Comparison of ENCODE assay signal across 8 cellular contexts in the genomic region with DNA sequence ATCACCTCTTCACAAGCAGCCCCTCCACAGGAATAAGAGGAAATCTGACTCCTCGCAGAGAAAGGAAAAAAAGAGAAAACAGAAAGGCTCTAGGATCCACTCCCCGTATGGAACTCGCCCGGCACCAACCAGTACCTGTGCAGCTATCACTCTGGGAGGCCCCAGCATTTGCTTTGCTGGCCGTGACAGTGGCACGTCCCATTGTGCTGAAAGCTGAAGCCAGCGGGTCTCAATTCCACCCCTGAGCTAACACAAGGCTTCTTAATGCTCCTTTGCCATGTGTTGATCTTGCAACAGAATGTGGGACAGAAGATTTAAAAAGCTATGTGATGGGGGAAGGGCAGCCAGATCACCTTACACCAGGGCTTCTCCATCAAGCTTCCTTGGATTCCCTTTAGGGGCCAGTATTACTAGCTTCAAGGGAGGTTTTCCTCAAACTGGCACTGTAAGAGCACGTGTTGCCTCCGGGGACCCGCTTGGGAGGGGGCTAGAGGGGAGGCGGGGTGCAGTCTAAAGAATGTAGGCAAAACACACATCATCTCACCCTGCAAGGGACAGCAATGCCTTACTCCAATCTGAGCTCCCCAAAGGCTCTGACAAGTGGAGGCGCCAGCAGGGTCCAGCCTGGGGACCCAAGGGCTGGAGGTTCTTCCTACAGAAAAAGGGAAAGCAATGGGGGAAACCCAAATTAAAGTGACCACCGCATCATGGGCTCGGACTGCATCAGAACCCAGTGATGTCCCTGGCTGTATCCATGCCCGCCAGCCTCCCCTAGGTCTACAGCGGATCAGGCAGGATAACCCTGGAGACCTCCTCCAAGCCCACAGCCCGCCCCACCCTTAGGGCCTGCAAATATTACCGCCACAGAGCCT. TPM values are rescaled to one million over a fixed set of nuclear protein-coding genes. Genes with fewer than 3 reads are reported as not detected.
DNase-seq lines count a peak whose midpoint lies in the region; ATAC-seq and TF ChIP-seq lines count a peak whose summit lies in the region.

No MANE protein-coding gene starts in this region.

- H3K4me2 ChIP-seq in fibroblast of lung (ENCODE audit: extremely low read depth, insufficient read depth, low read length), result peak overlapping the region; percentile 77
- H3K4me2 ChIP-seq in neural cell (ENCODE audit: low read length), result no peak overlapping the region

- peak overlapping the region; percentile 64 for H3K4me3 Mint-ChIP-seq in activated CD4-positive, alpha-beta T cell treated with anti-CD3 and anti-CD28 coated beads, Interleukin-2, amount 10 ng/mL, durations not matched to agents 24 days and 14 days

- no peak for TF ChIP-seq EP300 in neural cell (conservative IDR thresholded peaks at IDR 0.05; ENCODE audit: poor library complexity, severe bottlenecking)

- H3K27ac ChIP-seq in fibroblast of lung (ENCODE audit: insufficient read depth, low read length), result no peak overlapping the region
- no peak overlapping the region for H3K27ac ChIP-seq in neural cell (ENCODE audit: low read length)

- ATAC-seq in SK-N-SH treated with all-trans-retinoic acid at 6 μM for 48 hours (peak; percentile 23; the same call in 2 of the 3 replicates), HG03342 (IDR thresholded peaks at IDR 0.05; ENCODE audit: unreplicated experiment) (no peak), HG02588 (IDR thresholded peaks at IDR 0.05; ENCODE audit: unreplicated experiment) (no peak)

- no peaks in the 10 kb centered on the region for H3K9me3 Mint-ChIP-seq in activated CD4-positive, alpha-beta T cell treated with anti-CD3 and anti-CD28 coated beads, Interleukin-2, amount 10 ng/mL, durations not matched to agents 24 days and 14 days

- H3K9me3 ChIP-seq in fibroblast of lung (ENCODE audit: control insufficient read depth, insufficient read depth, low read depth, low read length) (no peaks in the 10 kb centered on the region), neural cell (ENCODE audit: low read length) (no peaks in the 10 kb centered on the region)

- H3K27me3 ChIP-seq in fibroblast of lung (ENCODE audit: control insufficient read depth, insufficient read depth, low read length) (no peaks in the 10 kb centered on the region), neural cell (ENCODE audit: insufficient read depth, low read depth, low read length) (no peaks in the 10 kb centered on the region)

- H3K79me2 ChIP-seq in fibroblast of lung (ENCODE audit: control insufficient read depth, insufficient read depth, low read length) (peaks cover 13% of the 10 kb centered on the region), neural cell (replicated peaks; ENCODE audit: insufficient read depth, low read length) (peaks cover 15% of the 10 kb centered on the region)

- peaks cover 20% of the 10 kb centered on the region for H3K4me1 Mint-ChIP-seq in activated CD4-positive, alpha-beta T cell treated with anti-CD3 and anti-CD28 coated beads, Interleukin-2, amount 10 ng/mL, durations not matched to agents 24 days and 14 days

- DNase-seq in activated CD4-positive, alpha-beta T cell treated with anti-CD3 and anti-CD28 coated beads, Interleukin-2, amount 10 ng/mL, durations not matched to agents 24 days and 14 days, result peak; percentile 60
- no peak for DNase-seq in activated CD4-positive, alpha-beta T cell treated with anti-CD3 and anti-CD28 coated beads, Interleukin-2, amount 50 U/mL, for 1 hour
- DNase-seq in fibroblast of lung (ENCODE audit: low read depth in 2 of 2) (peak; percentile 39 to 67), T-helper 9 cell (no peak)

- peaks cover 2% of the 10 kb centered on the region for H3K4me1 ChIP-seq in fibroblast of lung (ENCODE audit: control insufficient read depth, extremely low read depth, insufficient read depth, low read length)

- no peak for TF ChIP-seq RAD21 in neural cell (conservative IDR thresholded peaks at IDR 0.05)

- intact Hi-C loops in activated CD4-positive, alpha-beta T cell treated with anti-CD3 and anti-CD28 coated beads, Interleukin-2, amount 10 ng/mL, durations not matched to agents 24 days and 14 days (cut with micrococcal nuclease), result loop anchor here (5.0 kb wide), 2 partner anchors 71 to 816 kb away; partner anchors contain the start of gene DCUN1D4

- H3K4me3 ChIP-seq in fibroblast of lung (replicated peaks in 1 of 4; ENCODE audit: control extremely low read depth in 1 of 4, insufficient read depth in 1 of 4, low read depth in 3 of 4, low read length in 4 of 4), result peak overlapping the region; percentile 46 to 87 (median 79)
- peak overlapping the region; percentile 78 for H3K4me3 ChIP-seq in neural cell (ENCODE audit: low read length)

- peaks cover 15% of the 10 kb centered on the region for H3K27me3 Mint-ChIP-seq in activated CD4-positive, alpha-beta T cell treated with anti-CD3 and anti-CD28 coated beads, Interleukin-2, amount 10 ng/mL, durations not matched to agents 24 days and 14 days

- H3K9me2 ChIP-seq in neural cell (ENCODE audit: insufficient read depth, low read length), result no peaks in the 10 kb centered on the region

- H3K27ac Mint-ChIP-seq in activated CD4-positive, alpha-beta T cell treated with anti-CD3 and anti-CD28 coated beads, Interleukin-2, amount 10 ng/mL, durations not matched to agents 24 days and 14 days, result peak overlapping the region; percentile 64

- H2AFZ ChIP-seq in fibroblast of lung (ENCODE audit: low read length) (no peak overlapping the region), neural cell (ENCODE audit: low read depth, low read length) (no peak overlapping the region)

- H3K36me3 ChIP-seq in fibroblast of lung (ENCODE audit: control insufficient read depth, insufficient read depth, low read length) (no peaks in the 10 kb centered on the region), neural cell (ENCODE audit: insufficient read depth, low read length) (no peaks in the 10 kb centered on the region)

- no peak overlapping the region for H3K9ac ChIP-seq in fibroblast of lung (ENCODE audit: insufficient read depth, low read length)
- no peak overlapping the region for H3K9ac ChIP-seq in neural cell (ENCODE audit: low read length)

- TF ChIP-seq CTCF in fibroblast of lung (conservative IDR thresholded peaks at IDR 0.05 in 1 of 2, IDR thresholded peaks at IDR 0.05 in 1 of 2; ENCODE audit: low read depth in 1 of 2, low read length in 2 of 2), result peak in 1 of 2 donors; percentile 6
- no peak for TF ChIP-seq CTCF in neural cell (IDR thresholded peaks at IDR 0.05; ENCODE audit: poor library complexity, severe bottlenecking)

- peaks cover 13% of the 10 kb centered on the region for H3K36me3 Mint-ChIP-seq in activated CD4-positive, alpha-beta T cell treated with anti-CD3 and anti-CD28 coated beads, Interleukin-2, amount 10 ng/mL, durations not matched to agents 24 days and 14 days (ENCODE audit: low read depth)

- no peaks in the 10 kb centered on the region for H4K20me1 ChIP-seq in fibroblast of lung (ENCODE audit: control insufficient read depth, extremely low read depth, insufficient read depth, low read length)
- no peaks in the 10 kb centered on the region for H4K20me1 ChIP-seq in neural cell (ENCODE audit: insufficient read depth)

- H3F3A ChIP-seq in neural cell (ENCODE audit: insufficient read depth, low read length, poor library complexity, severe bottlenecking), result no peaks in the 10 kb centered on the region

TF ChIP-seq in neural cell, 6 proteins besides CTCF, POLR2A, EP300 and RAD21:
- TF ChIP-seq SMC3 (conservative IDR thresholded peaks at IDR 0.05; ENCODE audit: poor library complexity) (no peak), MXI1 (conservative IDR thresholded peaks at IDR 0.05; ENCODE audit: poor library complexity, severe bottlenecking) (no peak)

RNA-seq across cellular contexts. Expression of gene USP46, which starts 1.2 kb away (rescaled TPM):
- total RNA-seq in activated CD4-positive, alpha-beta T cell treated with anti-CD3 and anti-CD28 coated beads, Interleukin-2, amount 10 ng/mL, durations not matched to agents 24 days and 14 days, result 8.4 and 10.2 TPM in 2 replicates
- 12.6 and 14.4 TPM in 2 replicates for total RNA-seq in fibroblast of lung
- polyA plus RNA-seq in fibroblast of lung (18.0 and 21.8 TPM in 2 replicates), neural cell (14.1 and 14.9 TPM in 2 replicates)
- 12.8 and 13.9 TPM in 2 replicates for polyA plus RNA-seq in fibroblast of lung (2012)
- polyA minus RNA-seq in fibroblast of lung (ENCODE audit: low replicate concordance) (4.5 and 12.1 TPM in 2 replicates), neural cell (30.4 and 33.8 TPM in 2 replicates)

Comparison
In these comparisons a context has a peak if more than half of its experiments do, and no peak if none do; other contexts are left out.
1. DNase-seq: peak in activated CD4-positive, alpha-beta T cell treated with anti-CD3 and anti-CD28 coated beads, Interleukin-2, amount 10 ng/mL, durations not matched to agents 24 days and 14 days (single experiment) and fibroblast of lung (2 of 2); none in activated CD4-positive, alpha-beta T cell treated with anti-CD3 and anti-CD28 coated beads, Interleukin-2, amount 50 U/mL, for 1 hour (single experiment) and T-helper 9 cell (single experiment).